1 cellular context compared by ENCODE assay signal in genomic region chrX:12946838-12947544, GRCh38.
TF ChIP-seq lines count a peak whose summit lies in the region.

No MANE protein-coding gene starts in this region.

TF ChIP-seq in HepG2, 621 proteins besides CTCF, POLR2A, EP300 and RAD21 (continued from another document):
- peak; percentile 32; the same call in 1 of the 2 replicates for TF ChIP-seq ZMYM4 (CRISPR knock-in tag; IDR thresholded peaks at IDR 0.05)
- no peak for TF ChIP-seq ZNF230 (CRISPR knock-in tag; IDR thresholded peaks at IDR 0.05)
- no peak for TF ChIP-seq ZNF747 (CRISPR knock-in tag; IDR thresholded peaks at IDR 0.05; ENCODE audit: borderline replicate concordance)
- no peak for TF ChIP-seq ARNTL (CRISPR knock-in tag; IDR thresholded peaks at IDR 0.05)
- no peak for TF ChIP-seq ZNF101 (CRISPR knock-in tag; IDR thresholded peaks at IDR 0.05; ENCODE audit: borderline replicate concordance, low read depth)
- TF ChIP-seq ZSCAN31 (CRISPR knock-in tag; IDR thresholded peaks at IDR 0.05; ENCODE audit: low read depth): no peak
- TF ChIP-seq, protein P1, sequence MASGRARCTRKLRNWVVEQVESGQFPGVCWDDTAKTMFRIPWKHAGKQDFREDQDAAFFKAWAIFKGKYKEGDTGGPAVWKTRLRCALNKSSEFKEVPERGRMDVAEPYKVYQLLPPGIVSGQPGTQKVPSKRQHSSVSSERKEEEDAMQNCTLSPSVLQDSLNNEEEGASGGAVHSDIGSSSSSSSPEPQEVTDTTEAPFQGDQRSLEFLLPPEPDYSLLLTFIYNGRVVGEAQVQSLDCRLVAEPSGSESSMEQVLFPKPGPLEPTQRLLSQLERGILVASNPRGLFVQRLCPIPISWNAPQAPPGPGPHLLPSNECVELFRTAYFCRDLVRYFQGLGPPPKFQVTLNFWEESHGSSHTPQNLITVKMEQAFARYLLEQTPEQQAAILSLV (CRISPR knock-in tag; IDR thresholded peaks at IDR 0.05; ENCODE audit: borderline replicate concordance): no peak
- TF ChIP-seq NFE2L2 (IDR thresholded peaks at IDR 0.05; ENCODE audit: low read length): no peak
- TF ChIP-seq, protein P2, sequence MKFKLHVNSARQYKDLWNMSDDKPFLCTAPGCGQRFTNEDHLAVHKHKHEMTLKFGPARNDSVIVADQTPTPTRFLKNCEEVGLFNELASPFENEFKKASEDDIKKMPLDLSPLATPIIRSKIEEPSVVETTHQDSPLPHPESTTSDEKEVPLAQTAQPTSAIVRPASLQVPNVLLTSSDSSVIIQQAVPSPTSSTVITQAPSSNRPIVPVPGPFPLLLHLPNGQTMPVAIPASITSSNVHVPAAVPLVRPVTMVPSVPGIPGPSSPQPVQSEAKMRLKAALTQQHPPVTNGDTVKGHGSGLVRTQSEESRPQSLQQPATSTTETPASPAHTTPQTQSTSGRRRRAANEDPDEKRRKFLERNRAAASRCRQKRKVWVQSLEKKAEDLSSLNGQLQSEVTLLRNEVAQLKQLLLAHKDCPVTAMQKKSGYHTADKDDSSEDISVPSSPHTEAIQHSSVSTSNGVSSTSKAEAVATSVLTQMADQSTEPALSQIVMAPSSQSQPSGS (CRISPR knock-in tag; IDR thresholded peaks at IDR 0.05): no peak
- no peak for TF ChIP-seq SNAPC5 (CRISPR knock-in tag; IDR thresholded peaks at IDR 0.05; ENCODE audit: borderline replicate concordance)
- TF ChIP-seq UBTF (CRISPR knock-in tag; IDR thresholded peaks at IDR 0.05): no peak
- no peak for TF ChIP-seq ZNF629 (CRISPR knock-in tag; conservative IDR thresholded peaks at IDR 0.05)
- peak; percentile 73 for TF ChIP-seq STAG1 (CRISPR knock-in tag; IDR thresholded peaks at IDR 0.05)
- no peak for TF ChIP-seq HDAC6 (IDR thresholded peaks at IDR 0.05; ENCODE audit: low read depth, low read length)
- TF ChIP-seq, protein P3, sequence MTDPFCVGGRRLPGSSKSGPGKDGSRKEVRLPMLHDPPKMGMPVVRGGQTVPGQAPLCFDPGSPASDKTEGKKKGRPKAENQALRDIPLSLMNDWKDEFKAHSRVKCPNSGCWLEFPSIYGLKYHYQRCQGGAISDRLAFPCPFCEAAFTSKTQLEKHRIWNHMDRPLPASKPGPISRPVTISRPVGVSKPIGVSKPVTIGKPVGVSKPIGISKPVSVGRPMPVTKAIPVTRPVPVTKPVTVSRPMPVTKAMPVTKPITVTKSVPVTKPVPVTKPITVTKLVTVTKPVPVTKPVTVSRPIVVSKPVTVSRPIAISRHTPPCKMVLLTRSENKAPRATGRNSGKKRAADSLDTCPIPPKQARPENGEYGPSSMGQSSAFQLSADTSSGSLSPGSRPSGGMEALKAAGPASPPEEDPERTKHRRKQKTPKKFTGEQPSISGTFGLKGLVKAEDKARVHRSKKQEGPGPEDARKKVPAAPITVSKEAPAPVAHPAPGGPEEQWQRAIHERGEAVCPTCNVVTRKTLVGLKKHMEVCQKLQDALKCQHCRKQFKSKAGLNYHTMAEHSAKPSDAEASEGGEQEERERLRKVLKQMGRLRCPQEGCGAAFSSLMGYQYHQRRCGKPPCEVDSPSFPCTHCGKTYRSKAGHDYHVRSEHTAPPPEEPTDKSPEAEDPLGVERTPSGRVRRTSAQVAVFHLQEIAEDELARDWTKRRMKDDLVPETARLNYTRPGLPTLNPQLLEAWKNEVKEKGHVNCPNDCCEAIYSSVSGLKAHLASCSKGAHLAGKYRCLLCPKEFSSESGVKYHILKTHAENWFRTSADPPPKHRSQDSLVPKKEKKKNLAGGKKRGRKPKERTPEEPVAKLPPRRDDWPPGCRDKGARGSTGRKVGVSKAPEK (CRISPR knock-in tag; IDR thresholded peaks at IDR 0.05; ENCODE audit: borderline replicate concordance): no peak
- TF ChIP-seq ZSCAN22 (CRISPR knock-in tag; IDR thresholded peaks at IDR 0.05): no peak
- no peak for TF ChIP-seq ADNP (CRISPR knock-in tag; IDR thresholded peaks at IDR 0.05)
- no peak for TF ChIP-seq LRRFIP1 (CRISPR knock-in tag; conservative IDR thresholded peaks at IDR 0.05)
- no peak for TF ChIP-seq E2F1 (CRISPR knock-in tag; IDR thresholded peaks at IDR 0.05)
- peak; percentile 79 for TF ChIP-seq SMC3 (IDR thresholded peaks at IDR 0.05; ENCODE audit: low read length)
- no peak for TF ChIP-seq FOXA1 (IDR thresholded peaks at IDR 0.05)
- 0 out of 2 replicates have a peak, but pooled peaks have one; percentile 10 for TF ChIP-seq FOXA1 (CRISPR knock-in tag; IDR thresholded peaks at IDR 0.05)
- TF ChIP-seq CHD4 (IDR thresholded peaks at IDR 0.05; ENCODE audit: borderline replicate concordance, low read length): no peak
- TF ChIP-seq RFXANK (CRISPR knock-in tag; IDR thresholded peaks at IDR 0.05): no peak
- TF ChIP-seq ZSCAN20 (CRISPR knock-in tag; IDR thresholded peaks at IDR 0.05; ENCODE audit: borderline replicate concordance): no peak
- TF ChIP-seq ZNF253 (CRISPR knock-in tag; IDR thresholded peaks at IDR 0.05; ENCODE audit: borderline replicate concordance): no peak
- TF ChIP-seq ZNF280D (CRISPR knock-in tag; IDR thresholded peaks at IDR 0.05): no peak
- TF ChIP-seq CBX2 (IDR thresholded peaks at IDR 0.05; ENCODE audit: low read depth, low read length): no peak
- no peak for TF ChIP-seq CBX2 (CRISPR knock-in tag; IDR thresholded peaks at IDR 0.05; ENCODE audit: low read depth)
- TF ChIP-seq TBP (CRISPR knock-in tag; IDR thresholded peaks at IDR 0.05): no peak
